19 cellular contexts compared by ENCODE assay signal in the genomic region with DNA sequence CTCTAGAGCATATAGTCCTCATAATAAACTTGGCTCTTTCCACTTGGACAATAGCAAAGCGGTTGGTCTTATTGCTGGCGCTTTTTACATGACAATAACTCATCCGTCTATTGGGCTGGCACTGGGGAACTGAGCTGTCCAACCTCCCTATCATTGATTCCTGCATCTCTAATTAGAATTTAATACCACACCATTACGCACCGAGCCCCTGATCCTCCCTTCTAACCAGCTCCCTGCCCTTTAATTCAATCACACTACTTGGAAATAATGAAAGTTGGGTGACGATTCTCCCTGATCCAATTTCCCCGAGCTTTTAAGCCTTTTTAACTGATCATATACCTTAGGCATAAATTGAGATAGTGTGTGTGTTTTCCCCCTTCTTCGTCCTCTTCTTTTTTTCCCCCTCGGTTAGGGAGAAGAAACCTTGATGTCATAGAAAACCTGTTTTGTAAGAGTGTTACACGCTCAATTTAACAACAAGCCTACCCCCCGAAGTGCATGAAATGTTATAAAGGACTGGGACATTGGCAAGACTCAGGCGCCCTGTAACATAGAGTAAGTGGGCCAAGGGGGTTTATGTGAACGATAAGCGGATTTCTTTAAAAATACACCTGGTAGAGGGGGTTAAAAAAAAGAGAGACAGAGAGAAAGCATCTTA. TPM values are rescaled to one million over a fixed set of nuclear protein-coding genes. Genes with fewer than 3 reads are reported as not detected.
"Had no signal": no experiment of that assay in that cellular context is flagged by ENCODE, and none has a peak within 500 bp of the region (broad histone marks: within the 10 kb centered on the region; RNA-seq: fewer than 3 reads in every experiment).

No MANE protein-coding gene starts in this region.

- DNase-seq: activated CD4-positive, alpha-beta T cell treated with anti-CD3 and anti-CD28 coated beads, Interleukin-2, amount 50 U/mL, for 4 hours; activated gamma-delta T cell treated with Interleukin-2 at 50 U/mL for 16 hours; activated naive CD8-positive, alpha-beta T cell treated with anti-CD3 and anti-CD28 coated beads, Interleukin-2, amount 10 ng/mL, durations not matched to agents 7 days and 5 days; activated T-cell treated with anti-CD3 and anti-CD28 coated beads, Interleukin-2, amount 50 U/mL, for 24 hours; aorta; dorsolateral prefrontal cortex; left colon; mammary epithelial cell; natural killer cell; stimulated activated CD4-positive, alpha-beta T cell treated with anti-CD3 and anti-CD28 coated beads, Interleukin-4, amount 100 ng/mL, for 1 hour; stimulated activated CD8-positive, alpha-beta memory T cell treated with anti-CD3 and anti-CD28 coated beads, Interleukin-4, amount 100 ng/mL, for 48 hours; stomach had no signal

- H3K9me3 ChIP-seq: thoracic aorta had no signal

- H3K9me3 Mint-ChIP-seq: activated T-cell treated with anti-CD3 and anti-CD28 coated beads, Interleukin-2, amount 50 U/mL, for 24 hours; natural killer cell had no signal

- H3K4me1 Mint-ChIP-seq: activated naive CD8-positive, alpha-beta T cell treated with anti-CD3 and anti-CD28 coated beads, Interleukin-2, amount 10 ng/mL, durations not matched to agents 7 days and 5 days; natural killer cell had no signal

- H3K4me3 Mint-ChIP-seq: activated naive CD8-positive, alpha-beta T cell treated with anti-CD3 and anti-CD28 coated beads, Interleukin-2, amount 10 ng/mL, durations not matched to agents 7 days and 5 days; activated T-cell treated with anti-CD3 and anti-CD28 coated beads, Interleukin-2, amount 50 U/mL, for 24 hours; natural killer cell had no signal

- H3K4me3 ChIP-seq: dorsolateral prefrontal cortex, stomach, thoracic aorta had no signal

- H3K27ac Mint-ChIP-seq: activated naive CD8-positive, alpha-beta T cell treated with anti-CD3 and anti-CD28 coated beads, Interleukin-2, amount 10 ng/mL, durations not matched to agents 7 days and 5 days; activated T-cell treated with anti-CD3 and anti-CD28 coated beads, Interleukin-2, amount 50 U/mL, for 24 hours; natural killer cell had no signal

- H3K27ac ChIP-seq: dorsolateral prefrontal cortex, stomach, thoracic aorta had no signal

- H3K36me3 ChIP-seq: stomach, thoracic aorta had no signal

RNA-seq across cellular contexts. Expression of a gene that starts 0.4 kb away (rescaled TPM):
- total RNA-seq: activated naive CD8-positive, alpha-beta T cell treated with anti-CD3 and anti-CD28 coated beads, Interleukin-2, amount 10 ng/mL, durations not matched to agents 7 days and 5 days; aorta; bronchial epithelial cell; chondrocyte; esophagus mucosa; fibroblast of villous mesenchyme; mammary epithelial cell; natural killer cell; osteocyte; T-helper 1 cell treated with Interleukin-12 subunit alpha and Interleukin-12 subunit beta and Interleukin-4 antibody, amounts not matched to agents 30 ng/mL and 1 ng/mL, for 36 hours; thoracic aorta had no signal
